In genomic region chr19:34269968-34270621, GRCh38 we compare ENCODE assay signal across 8 cellular contexts. TPM values are rescaled to one million over a fixed set of nuclear protein-coding genes. Genes with fewer than 3 reads are reported as not detected.
DNase-seq lines count a peak whose midpoint lies in the region; FAIRE-seq and TF ChIP-seq lines count a peak whose summit lies in the region.

No MANE protein-coding gene starts in this region.

- H3K27ac Mint-ChIP-seq in neural crest cell (ENCODE audit: unreplicated experiment): peak overlapping the region; percentile 2

- H3K4me3 ChIP-seq in suprapubic skin: no peak overlapping the region

- peaks cover 22% of the 10 kb centered on the region for H3K4me1 Mint-ChIP-seq in neural crest cell

- no peak for TF ChIP-seq EP300 in suprapubic skin (IDR thresholded peaks at IDR 0.05)

- H3K4me3 Mint-ChIP-seq in neural crest cell: no peak overlapping the region

- H3K9me3 ChIP-seq in suprapubic skin: no peaks in the 10 kb centered on the region

- DNase-seq in Caki2 (ENCODE audit: low read depth): peak; percentile 55
- DNase-seq in H54 (ENCODE audit: insufficient read length, low spot score): peak; percentile 53
- DNase-seq in NOMO-1 treated with dmso at 0.1 percent for 144 hours (lab: John Stamatoyannopoulos, UW; ENCODE audit: unreplicated experiment): peak; percentile 81
- DNase-seq in activated T-cell treated with anti-CD3 and anti-CD28 coated beads for 24 hours (ENCODE audit: low read depth): peak; percentile 43
- peak; percentile 7 for DNase-seq in fibroblast of gingiva (ENCODE audit: low read depth)
- no peak for DNase-seq in neural crest cell (ENCODE audit: low read depth, low spot score)
- DNase-seq in suprapubic skin (ENCODE audit: low spot score in 2 of 2): peak in 1 of 2 donors; percentile 74
- no peak for DNase-seq in amniotic stem cell (lab: John Stamatoyannopoulos, UW)

- H3K27me3 Mint-ChIP-seq in neural crest cell (ENCODE audit: low read depth): no peaks in the 10 kb centered on the region

- H3K27ac ChIP-seq in suprapubic skin: peak overlapping the region; percentile 80

- in situ Hi-C loops in Caki2 (cut with HindIII; ENCODE audit: low pct_unique_long_range_greater_than_20kb, low sequenced_read_pairs): no loop called here

- no peak for TF ChIP-seq CTCF in neural crest cell (conservative IDR thresholded peaks at IDR 0.05)
- no peak for TF ChIP-seq CTCF in suprapubic skin (IDR thresholded peaks at IDR 0.05)

- H3K36me3 Mint-ChIP-seq in neural crest cell (ENCODE audit: low read depth): no peaks in the 10 kb centered on the region

- FAIRE-seq in H54 (lab: Jason Lieb, UNC): peak; percentile 38

- H3K36me3 ChIP-seq in suprapubic skin: no peaks in the 10 kb centered on the region

- H3K4me1 ChIP-seq in suprapubic skin: peaks cover 40% of the 10 kb centered on the region

- H3K27me3 ChIP-seq in suprapubic skin: no peaks in the 10 kb centered on the region

- WGBS in suprapubic skin: 39% methylated on average over 5 of the region's 5 CpGs

- TF ChIP-seq POLR2A in H54 (IDR thresholded peaks at IDR 0.05; ENCODE audit: low read depth, low read length): no peak
- no peak for TF ChIP-seq POLR2A in suprapubic skin (IDR thresholded peaks at IDR 0.05)

- H3K9me3 Mint-ChIP-seq in neural crest cell: no peaks in the 10 kb centered on the region

RNA-seq across cellular contexts. Expression of gene GARRE1, which starts 15.7 kb away (rescaled TPM):
- 4.8 and 7.4 TPM in 2 replicates for total RNA-seq in Caki2 (2014; rRNA removed; shearing (Covaris generic); ENCODE audit: low replicate concordance)
- total RNA-seq in neural crest cell: 18.1 and 20.0 TPM in 2 replicates
- total RNA-seq in suprapubic skin: 10 to 100 TPM; 24.3 to 37.3 (median 31.0) TPM

Comparison
In these comparisons a context has a peak if more than half of its experiments do, and no peak if none do; other contexts are left out.
1. DNase-seq: peak in Caki2 (single experiment), H54 (single experiment), NOMO-1 treated with dmso at 0.1 percent for 144 hours (single experiment), activated T-cell treated with anti-CD3 and anti-CD28 coated beads for 24 hours (single experiment) and fibroblast of gingiva (single experiment); none in neural crest cell (single experiment) and amniotic stem cell (single experiment).